Comparison of ENCODE assay signal across 9 cellular contexts in genomic region chr5:157516626-157517325, GRCh38. TPM values are rescaled to one million over a fixed set of nuclear protein-coding genes. Genes with fewer than 3 reads are reported as not detected.
DNase-seq lines count a peak whose midpoint lies in the region; ATAC-seq and TF ChIP-seq lines count a peak whose summit lies in the region.
"Had no signal": no experiment of that assay in that cellular context is flagged by ENCODE, and none has a peak within 500 bp of the region (broad histone marks: within the 10 kb centered on the region; RNA-seq: fewer than 3 reads in every experiment).

No MANE protein-coding gene starts in this region.

- no peaks in the 10 kb centered on the region for H3K9me3 Mint-ChIP-seq in activated naive CD8-positive, alpha-beta T cell (ENCODE audit: low read depth)
- no peaks in the 10 kb centered on the region for H3K9me3 Mint-ChIP-seq in activated naive CD8-positive, alpha-beta T cell treated with anti-CD3 and anti-CD28 coated beads, Interleukin-2, amount 50 U/mL, for 24 hours

- H3K4me3 Mint-ChIP-seq in activated naive CD8-positive, alpha-beta T cell: no peak overlapping the region
- H3K4me3 Mint-ChIP-seq in activated naive CD8-positive, alpha-beta T cell treated with anti-CD3 and anti-CD28 coated beads, Interleukin-2, amount 50 U/mL, for 24 hours: no peak overlapping the region

- peak overlapping the region; percentile 22 to 81 for H3K27ac ChIP-seq in aorta (ENCODE audit: low read depth in 1 of 2, low read length in 2 of 2)

- H3K27ac Mint-ChIP-seq in activated naive CD8-positive, alpha-beta T cell: peak overlapping the region; percentile 36
- H3K27ac Mint-ChIP-seq in activated naive CD8-positive, alpha-beta T cell treated with anti-CD3 and anti-CD28 coated beads, Interleukin-2, amount 50 U/mL, for 24 hours: no peak overlapping the region

- H3K4me1 ChIP-seq in mucosa of descending colon (ENCODE audit: low read depth) (peaks cover 4% of the 10 kb centered on the region), aorta (ENCODE audit: control insufficient read depth in 1 of 2, insufficient read depth in 2 of 2, low read length in 2 of 2) (peaks cover 0 to 5% of the 10 kb centered on the region in 2 donors)

- no peaks in the 10 kb centered on the region for H3K36me3 Mint-ChIP-seq in activated naive CD8-positive, alpha-beta T cell
- H3K36me3 Mint-ChIP-seq in activated naive CD8-positive, alpha-beta T cell treated with anti-CD3 and anti-CD28 coated beads, Interleukin-2, amount 50 U/mL, for 24 hours (ENCODE audit: low read depth): peaks cover 7% of the 10 kb centered on the region

- TF ChIP-seq CTCF in mucosa of descending colon (IDR thresholded peaks at IDR 0.05): no peak

- H3K36me3 ChIP-seq in mucosa of descending colon (ENCODE audit: low read depth): no peaks in the 10 kb centered on the region
- no peaks in the 10 kb centered on the region for H3K36me3 ChIP-seq in aorta (ENCODE audit: control insufficient read depth in 1 of 2, insufficient read depth in 2 of 2, low read length in 1 of 2)

- no peaks in the 10 kb centered on the region for H3K4me1 Mint-ChIP-seq in activated naive CD8-positive, alpha-beta T cell (ENCODE audit: low read depth)
- peaks cover 12% of the 10 kb centered on the region for H3K4me1 Mint-ChIP-seq in activated naive CD8-positive, alpha-beta T cell treated with anti-CD3 and anti-CD28 coated beads, Interleukin-2, amount 50 U/mL, for 24 hours

- ATAC-seq in activated naive CD8-positive, alpha-beta T cell treated with anti-CD3 and anti-CD28 coated beads, Interleukin-2, amount 50 U/mL, for 24 hours: no peak
- ATAC-seq in mucosa of descending colon (peak; percentile 42), aorta (ENCODE audit: low FRiP score) (peak; percentile 61), GM19328 (IDR thresholded peaks at IDR 0.05; ENCODE audit: unreplicated experiment) (no peak), HG03108 (IDR thresholded peaks at IDR 0.05; ENCODE audit: unreplicated experiment) (no peak)

- H3K9me3 ChIP-seq in mucosa of descending colon: no peaks in the 10 kb centered on the region
- no peaks in the 10 kb centered on the region for H3K9me3 ChIP-seq in aorta (ENCODE audit: control insufficient read depth, low read length)

- no peaks in the 10 kb centered on the region for H3K27me3 Mint-ChIP-seq in activated naive CD8-positive, alpha-beta T cell
- no peaks in the 10 kb centered on the region for H3K27me3 Mint-ChIP-seq in activated naive CD8-positive, alpha-beta T cell treated with anti-CD3 and anti-CD28 coated beads, Interleukin-2, amount 50 U/mL, for 24 hours

- H3K27me3 ChIP-seq in aorta (ENCODE audit: control insufficient read depth in 1 of 2, insufficient read depth in 2 of 2, low read length in 1 of 2): no peaks in the 10 kb centered on the region

- H3K4me3 ChIP-seq in mucosa of descending colon (no peak overlapping the region), aorta (ENCODE audit: low read length in 2 of 2) (no peak overlapping the region)

- intact Hi-C loops in mucosa of descending colon (cut with DNase I, micrococcal nuclease) (no loop called here), aorta (cut with DNase I) (loop anchor here (5.0 to 10.0 kb wide), 2 partner anchors 56 to 198 kb away; no protein-coding TSS in a partner anchor)

- WGBS in aorta, 2 donors: 6 to 10% methylated on average over 5 of the region's 5 CpGs

- DNase-seq in activated naive CD8-positive, alpha-beta T cell treated with anti-CD3 and anti-CD28 coated beads, Interleukin-2, amount 50 U/mL, for 24 hours: no peak
- DNase-seq in dedifferentiated amniotic fluid mesenchymal stem cell (ENCODE audit: extremely low spot score) (peak; percentile 60), mucosa of descending colon (no peak), aorta (peak; percentile 85 to 86), hippocampal formation (lab: John Stamatoyannopoulos, UW) (no peak)
- DNase-seq: NCI-H345 had no signal

RNA-seq across cellular contexts. Expression of gene NIPAL4, which starts 56.8 kb away (rescaled TPM):
- total RNA-seq in mucosa of descending colon (1 to 10 TPM in 1 of 3 donors, under 1 TPM in 1, not detected in 1; 0.70 to 3.2 TPM), aorta (under 1 TPM in 1 of 2 donors, not detected in 1; 0.55 TPM)
- polyA plus RNA-seq in aorta: under 1 TPM in 1 of 2 donors, not detected in 1; 0.28 TPM

RNA-seq across cellular contexts. Expression of gene ADAM19, which starts 58.8 kb away (rescaled TPM):
- total RNA-seq in mucosa of descending colon (10 to 100 TPM in 1 of 3 donors, 1 to 10 TPM in 2; 6.4 to 32.6 (median 8.9) TPM), aorta (10 to 100 TPM; 31.0 to 42.8 TPM)
- 1 to 10 TPM; 1.5 to 9.6 TPM for polyA plus RNA-seq in aorta

Comparison
In these comparisons a context has a peak if more than half of its experiments do, and no peak if none do; other contexts are left out.
1. ATAC-seq: peak in mucosa of descending colon (single experiment) and aorta (single experiment); none in activated naive CD8-positive, alpha-beta T cell treated with anti-CD3 and anti-CD28 coated beads, Interleukin-2, amount 50 U/mL, for 24 hours (single experiment), GM19328 (single experiment) and HG03108 (single experiment).
2. DNase-seq: peak in dedifferentiated amniotic fluid mesenchymal stem cell (single experiment) and aorta (2 of 2); none in activated naive CD8-positive, alpha-beta T cell treated with anti-CD3 and anti-CD28 coated beads, Interleukin-2, amount 50 U/mL, for 24 hours (single experiment), mucosa of descending colon (0 of 3) and hippocampal formation (0 of 2).
3. intact Hi-C loops: an anchor here in aorta (5.0 to 10.0 kb wide); none called in mucosa of descending colon.